ENCODE assay signal across 10 cellular contexts in the genomic region with DNA sequence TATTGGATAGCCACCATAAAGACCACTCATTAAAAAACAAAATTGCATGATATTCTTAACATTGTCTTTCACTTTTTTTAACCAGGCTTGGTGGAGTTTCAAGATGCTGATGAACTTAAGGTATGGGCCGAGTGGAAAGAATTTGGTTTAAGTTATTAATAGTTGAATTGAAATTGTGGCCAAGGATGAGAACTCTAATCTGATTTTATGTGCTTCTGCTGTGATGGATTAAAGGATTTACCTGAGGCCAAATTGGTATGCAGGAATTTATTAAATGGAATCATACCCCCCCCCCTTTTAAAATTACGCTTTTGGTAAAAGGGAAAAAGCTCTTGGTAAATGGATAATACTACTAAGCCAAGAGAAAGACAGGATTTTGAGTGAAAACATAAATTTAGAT. TPM values are rescaled to one million over a fixed set of nuclear protein-coding genes. Genes with fewer than 3 reads are reported as not detected.
DNase-seq lines count a peak whose midpoint lies in the region; ATAC-seq and TF ChIP-seq lines count a peak whose summit lies in the region.
"Had no signal": no experiment of that assay in that cellular context is flagged by ENCODE, and none has a peak within 500 bp of the region (broad histone marks: within the 10 kb centered on the region; RNA-seq: fewer than 3 reads in every experiment).

No MANE protein-coding gene starts in this region.

- H3K4me2 ChIP-seq in BLaER1 treated with 17β-estradiol and CSF1 and Interleukin-3, amounts not matched to agents 10 nM and 100 nM, result peak overlapping the region; percentile 84 to 99 (median 90); a peak in 21 of 22 replicates

- peak overlapping the region in 8 of 11 experiments; percentile 94 to 99 (median 97); a peak in 9 of 22 replicates for H3K27ac ChIP-seq in BLaER1 treated with 17β-estradiol and CSF1 and Interleukin-3, amounts not matched to agents 10 nM and 100 nM
- peak overlapping the region; percentile 46 for H3K27ac ChIP-seq in HUES48 (ENCODE audit: low read depth, low read length)

- peak overlapping the region; percentile 69 to 87 (median 80); a peak in 17 of 20 replicates for H3K4me3 ChIP-seq in BLaER1 treated with 17β-estradiol and CSF1 and Interleukin-3, amounts not matched to agents 10 nM and 100 nM
- H3K4me3 ChIP-seq in HUES48 (ENCODE audit: low read depth, low read length), result peak overlapping the region; percentile 25; the same call in 1 of the 2 replicates

- peaks cover 30 to 58% (median 46%) of the 10 kb centered on the region in 10 experiments for H3K4me1 ChIP-seq in BLaER1 treated with 17β-estradiol and CSF1 and Interleukin-3, amounts not matched to agents 10 nM and 100 nM
- peaks cover 31% of the 10 kb centered on the region for H3K4me1 ChIP-seq in HUES48 (ENCODE audit: control insufficient read depth, insufficient read depth, low read length)

- H3K4me1 Mint-ChIP-seq in activated naive CD8-positive, alpha-beta T cell (ENCODE audit: low read depth), result peaks cover 41% of the 10 kb centered on the region
- H3K4me1 Mint-ChIP-seq in natural killer cell (peaks cover 16 to 20% of the 10 kb centered on the region in 2 donors), glutamatergic neuron (ENCODE audit: low read depth, unreplicated experiment) (peaks cover 11% of the 10 kb centered on the region)

- ATAC-seq in natural killer cell (no peak), GM18909 (IDR thresholded peaks at IDR 0.05; ENCODE audit: poor library complexity, unreplicated experiment) (no peak)

- no peaks in the 10 kb centered on the region for H3K27me3 Mint-ChIP-seq in activated naive CD8-positive, alpha-beta T cell
- no peaks in the 10 kb centered on the region for H3K27me3 Mint-ChIP-seq in natural killer cell (ENCODE audit: low read depth in 2 of 2)
- H3K27me3 Mint-ChIP-seq in glutamatergic neuron (ENCODE audit: unreplicated experiment), result peaks cover 2% of the 10 kb centered on the region

- H4K20me1 ChIP-seq in BLaER1 treated with 17β-estradiol and CSF1 and Interleukin-3, amounts not matched to agents 10 nM and 100 nM, result peaks cover 0 to 13% (median 0%) of the 10 kb centered on the region in 11 experiments; a peak in 3 of 22 replicates

- peak overlapping the region in 8 of 11 experiments; percentile 95 to 99 (median 97); a peak in 13 of 22 replicates for H3K9ac ChIP-seq in BLaER1 treated with 17β-estradiol and CSF1 and Interleukin-3, amounts not matched to agents 10 nM and 100 nM
- H3K9ac ChIP-seq in HUES48 (ENCODE audit: low read depth, low read length), result no peak overlapping the region

- peak overlapping the region; percentile 54 for H3K27ac Mint-ChIP-seq in activated naive CD8-positive, alpha-beta T cell
- H3K27ac Mint-ChIP-seq in natural killer cell (no peak overlapping the region), glutamatergic neuron (ENCODE audit: unreplicated experiment) (no peak overlapping the region)

- peaks cover 46 to 62% (median 56%) of the 10 kb centered on the region in 11 experiments for H3K36me3 ChIP-seq in BLaER1 treated with 17β-estradiol and CSF1 and Interleukin-3, amounts not matched to agents 10 nM and 100 nM
- H3K36me3 ChIP-seq in HUES48 (ENCODE audit: control insufficient read depth, insufficient read depth, low read length), result peaks cover 53% of the 10 kb centered on the region

- intact Hi-C loops in natural killer cell (cut with micrococcal nuclease), result no loop called here

- no peaks in the 10 kb centered on the region for H3K27me3 ChIP-seq in BLaER1 treated with 17β-estradiol and CSF1 and Interleukin-3, amounts not matched to agents 10 nM and 100 nM
- H3K27me3 ChIP-seq in HUES48 (ENCODE audit: control insufficient read depth, insufficient read depth, low read length), result no peaks in the 10 kb centered on the region

- H3K4me3 Mint-ChIP-seq in activated naive CD8-positive, alpha-beta T cell, result peak overlapping the region; percentile 96
- H3K4me3 Mint-ChIP-seq in natural killer cell (peak overlapping the region; percentile 45), glutamatergic neuron (ENCODE audit: unreplicated experiment) (no peak overlapping the region)

- no peaks in the 10 kb centered on the region for H3K9me3 Mint-ChIP-seq in activated naive CD8-positive, alpha-beta T cell (ENCODE audit: low read depth)
- H3K9me3 Mint-ChIP-seq in natural killer cell, result no peaks in the 10 kb centered on the region
- peaks cover 2% of the 10 kb centered on the region for H3K9me3 Mint-ChIP-seq in glutamatergic neuron (ENCODE audit: unreplicated experiment)

- DNase-seq in natural killer cell, result no peak
- no peak for DNase-seq in Kasumi-1 (lab: John Stamatoyannopoulos, UW)
- DNase-seq in glutamatergic neuron, result no peak
- no peak for DNase-seq in AG08395 (ENCODE audit: low spot score)
- DNase-seq: activated CD4-positive, CD25-positive, alpha-beta regulatory T cell treated with anti-CD3 and anti-CD28 coated beads, Interleukin-2, amount 50 U/mL, for 72 hours; NCI-H1694 had no signal

- H3K36me3 Mint-ChIP-seq in activated naive CD8-positive, alpha-beta T cell, result peaks cover 29% of the 10 kb centered on the region
- H3K36me3 Mint-ChIP-seq in natural killer cell (peaks cover 9% of the 10 kb centered on the region), glutamatergic neuron (ENCODE audit: unreplicated experiment) (no peaks in the 10 kb centered on the region)

- no peaks in the 10 kb centered on the region; a peak in 2 of 22 replicates for H3K9me3 ChIP-seq in BLaER1 treated with 17β-estradiol and CSF1 and Interleukin-3, amounts not matched to agents 10 nM and 100 nM (replicated peaks in 1 of 11)
- H3K9me3 ChIP-seq in HUES48 (ENCODE audit: control insufficient read depth, insufficient read depth, low read length), result no peaks in the 10 kb centered on the region

- TF ChIP-seq CTCF in natural killer cell (IDR thresholded peaks at IDR 0.05) (no peak), glutamatergic neuron (IDR thresholded peaks at IDR 0.05; ENCODE audit: partially characterized antibody, unreplicated experiment) (no peak)

RNA-seq across cellular contexts. Expression of gene TOMM7, which starts 33.8 kb away (rescaled TPM):
- total RNA-seq in natural killer cell, result 100 to 1,000 TPM; 194 to 286 (median 269) TPM
- total RNA-seq in glutamatergic neuron (ENCODE audit: unreplicated experiment), result 111 TPM
